Comparison of ENCODE assay signal across 8 cellular contexts in genomic region chr7:100584677-100585510, GRCh38.
A peak's percentile ranks its signal among the peaks of the same experiment; 100 is the strongest.
DNase-seq lines count a peak whose midpoint lies in the region; ATAC-seq lines count a peak whose summit lies in the region.

No MANE protein-coding gene starts in this region.

- peak overlapping the region; percentile 50 for H3K27ac ChIP-seq in subcutaneous abdominal adipose tissue (ENCODE audit: low read depth, low read length)

- H3K27me3 Mint-ChIP-seq in central memory CD8-positive, alpha-beta T cell, result peaks cover 3% of the 10 kb centered on the region

- H3K9me3 ChIP-seq in subcutaneous abdominal adipose tissue (ENCODE audit: control insufficient read depth in 5 of 5, low read length in 5 of 5), result no peaks in the 10 kb centered on the region

- peak overlapping the region; percentile 97 for H3K4me3 Mint-ChIP-seq in central memory CD8-positive, alpha-beta T cell

- no peaks in the 10 kb centered on the region for H3K9me3 Mint-ChIP-seq in central memory CD8-positive, alpha-beta T cell

- peak overlapping the region; percentile 85 to 97 (median 96) for H3K4me3 ChIP-seq in subcutaneous abdominal adipose tissue (ENCODE audit: low read depth in 1 of 5, low read length in 5 of 5)

- peaks cover 0 to 31% (median 26%) of the 10 kb centered on the region in 5 donors for H3K36me3 ChIP-seq in subcutaneous abdominal adipose tissue (ENCODE audit: control insufficient read depth in 5 of 5, insufficient read depth in 5 of 5, low read length in 5 of 5)

- H3K36me3 Mint-ChIP-seq in central memory CD8-positive, alpha-beta T cell (ENCODE audit: insufficient read depth), result peaks cover 18% of the 10 kb centered on the region

- ATAC-seq in central memory CD8-positive, alpha-beta T cell (replicated peaks; ENCODE audit: extremely low read depth, poor library complexity, severe bottlenecking), result no peak
- no peak for ATAC-seq in HG03095 (IDR thresholded peaks at IDR 0.05; ENCODE audit: unreplicated experiment)

- H3K27me3 ChIP-seq in subcutaneous abdominal adipose tissue (ENCODE audit: control insufficient read depth in 5 of 5, insufficient read depth in 4 of 5, low read length in 5 of 5), result peaks cover 0 to 3% (median 0%) of the 10 kb centered on the region in 5 donors

- H3K4me1 ChIP-seq in subcutaneous abdominal adipose tissue (ENCODE audit: control insufficient read depth in 5 of 5, insufficient read depth in 5 of 5, low read length in 5 of 5), result peaks cover 14 to 50% (median 44%) of the 10 kb centered on the region in 5 donors

- DNase-seq in NCI-H2171 treated with DMSO at 0.1 percent for 48 hours (lab: John Stamatoyannopoulos, UW) (peak; percentile 16), NCI-H2171 (lab: John Stamatoyannopoulos, UW) (no peak), NCI-H510A (lab: John Stamatoyannopoulos, UW) (peak; percentile 20), left kidney (ENCODE audit: low read depth, low spot score) (peak; percentile 86)
- no peak for DNase-seq in central memory CD8-positive, alpha-beta T cell (ENCODE audit: low spot score in 2 of 2)
- DNase-seq in stimulated activated CD8-positive, alpha-beta memory T cell treated with anti-CD3 and anti-CD28 coated beads, Interleukin-4, amount 100 ng/mL, for 48 hours, result no peak

- peak overlapping the region; percentile 97 for H3K27ac Mint-ChIP-seq in central memory CD8-positive, alpha-beta T cell (ENCODE audit: low read depth)

- H3K4me1 Mint-ChIP-seq in central memory CD8-positive, alpha-beta T cell, result peaks cover 31% of the 10 kb centered on the region

- peak overlapping the region; percentile 48 to 91 (median 82) for H3K9ac ChIP-seq in subcutaneous abdominal adipose tissue (ENCODE audit: low read length in 5 of 5)

Comparison
In these comparisons a context has a peak if more than half of its experiments do, and no peak if none do; other contexts are left out.
1. DNase-seq: peak in NCI-H2171 treated with DMSO at 0.1 percent for 48 hours (single experiment), NCI-H510A (single experiment) and left kidney (single experiment); none in NCI-H2171 (single experiment), central memory CD8-positive, alpha-beta T cell (0 of 2) and stimulated activated CD8-positive, alpha-beta memory T cell treated with anti-CD3 and anti-CD28 coated beads, Interleukin-4, amount 100 ng/mL, for 48 hours (single experiment).